ENCODE assay signal across 23 cellular contexts in genomic region chr16:76118344-76118743, GRCh38.
"Had no signal": no experiment of that assay in that cellular context is flagged by ENCODE, and none has a peak within 500 bp of the region (broad histone marks: within the 10 kb centered on the region; RNA-seq: fewer than 3 reads in every experiment).

No MANE protein-coding gene starts in this region.

- H3K4me1 ChIP-seq: left ventricle myocardium inferior, parathyroid adenoma, thyroid gland, upper lobe of right lung had no signal

- H3K4me2 ChIP-seq: hepatocyte had no signal

- H3K36me3 ChIP-seq: left ventricle myocardium inferior, thyroid gland, upper lobe of right lung had no signal

- DNase-seq: activated CD4-positive, alpha-beta T cell treated with anti-CD3 and anti-CD28 coated beads for 1 hour; activated CD4-positive, alpha-beta T cell treated with anti-CD3 and anti-CD28 coated beads, Interleukin-2, amount 50 U/mL, for 1 hour; activated CD8-positive, alpha-beta T cell treated with anti-CD3 and anti-CD28 coated beads, Interleukin-2, amount 10 ng/mL, durations not matched to agents 7 days and 5 days; activated gamma-delta T cell; activated naive CD4-positive, alpha-beta T cell treated with anti-CD3 and anti-CD28 coated beads, Interleukin-2, amount 50 U/mL, for 16 hours; activated naive CD8-positive, alpha-beta T cell treated with anti-CD3 and anti-CD28 coated beads, Interleukin-2, amount 50 U/mL, for 24 hours; anterior cingulate cortex; caudate nucleus; effector CD4-positive, alpha-beta T cell; foreskin melanocyte; glutamatergic neuron; immature natural killer cell; left ventricle myocardium inferior; nucleus accumbens; right cardiac atrium; stimulated activated CD4-positive, alpha-beta T cell treated with anti-CD3 and anti-CD28 coated beads, Interleukin-12 subunit alpha, Interleukin-12 subunit beta, amount 100 ng/mL, for 4 hours; stimulated activated CD4-positive, alpha-beta T cell treated with anti-CD3 and anti-CD28 coated beads, Interleukin-4, amount 100 ng/mL, for 4 hours; substantia nigra; thyroid gland; upper lobe of right lung had no signal

- H3K4me3 ChIP-seq: hepatocyte, left ventricle myocardium inferior, thyroid gland, upper lobe of right lung had no signal

- H3K9me3 ChIP-seq: thyroid gland, upper lobe of right lung had no signal

- H3K27me3 ChIP-seq: hepatocyte, thyroid gland, upper lobe of right lung had no signal

- ATAC-seq: activated CD8-positive, alpha-beta T cell treated with anti-CD3 and anti-CD28 coated beads, Interleukin-2, amount 10 ng/mL, durations not matched to agents 7 days and 5 days; activated naive CD8-positive, alpha-beta T cell treated with anti-CD3 and anti-CD28 coated beads, Interleukin-2, amount 50 U/mL, for 24 hours; esophagus mucosa; right cardiac atrium; upper lobe of right lung had no signal

- H3K27ac ChIP-seq: hepatocyte, left ventricle myocardium inferior, parathyroid adenoma, thyroid gland, upper lobe of right lung had no signal

- H3K79me2 ChIP-seq: hepatocyte, parathyroid adenoma had no signal

- H2AFZ ChIP-seq: hepatocyte, parathyroid adenoma had no signal

- H3K9ac ChIP-seq: parathyroid adenoma had no signal
